7 cellular contexts compared by ENCODE assay signal in genomic region chr6:72728706-72729343, GRCh38.
"Had no signal": no experiment of that assay in that cellular context is flagged by ENCODE, and none has a peak within 500 bp of the region (broad histone marks: within the 10 kb centered on the region; RNA-seq: fewer than 3 reads in every experiment).

No MANE protein-coding gene starts in this region.

- H3K4me3 ChIP-seq: GM12878 had no signal

- DNase-seq: GDM1, GF-D8 had no signal

- FAIRE-seq: G401.6, GM12878, GM12891, GM12892, GM18507 had no signal

- ATAC-seq: GM12878 had no signal
